32 cellular contexts compared by ENCODE assay signal in the genomic region with DNA sequence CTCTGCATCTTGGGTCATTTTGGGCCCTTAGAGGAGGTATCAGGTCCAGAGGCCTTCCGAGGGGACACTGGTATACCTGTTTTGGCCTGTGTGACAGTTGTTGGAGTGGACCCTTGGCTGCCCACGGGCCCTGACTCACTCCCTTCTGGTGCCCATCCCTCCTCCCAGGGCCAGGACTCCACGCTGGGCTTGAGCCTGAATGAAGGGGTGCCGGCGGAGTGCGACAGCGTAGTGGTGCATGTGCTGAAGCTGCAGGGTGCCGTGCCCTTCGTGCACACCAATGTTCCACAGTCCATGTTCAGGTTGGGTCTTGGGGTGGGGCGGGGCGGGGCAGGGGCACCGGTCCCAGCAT.
"Had no signal": no experiment of that assay in that cellular context is flagged by ENCODE, and none has a peak within 500 bp of the region (broad histone marks: within the 10 kb centered on the region; RNA-seq: fewer than 3 reads in every experiment).

No MANE protein-coding gene starts in this region.

- H3K27me3 Mint-ChIP-seq: activated CD8-positive, alpha-beta memory T cell treated with anti-CD3 and anti-CD28 coated beads, Interleukin-2, amount 10 ng/mL, durations not matched to agents 7 days and 5 days; activated naive CD8-positive, alpha-beta T cell treated with anti-CD3 and anti-CD28 coated beads for 36 hours; central memory CD8-positive, alpha-beta T cell had no signal

- H3K4me3 ChIP-seq: ascending aorta, cardiac muscle cell, PC-9 had no signal

- H3K4me3 Mint-ChIP-seq: activated CD4-positive, alpha-beta memory T cell treated with anti-CD3 and anti-CD28 coated beads, Interleukin-2, amount 10 ng/mL, durations not matched to agents 7 days and 5 days; activated CD8-positive, alpha-beta memory T cell treated with anti-CD3 and anti-CD28 coated beads, Interleukin-2, amount 10 ng/mL, durations not matched to agents 7 days and 5 days; activated naive CD8-positive, alpha-beta T cell treated with anti-CD3 and anti-CD28 coated beads for 36 hours; central memory CD8-positive, alpha-beta T cell had no signal

- ATAC-seq: activated CD8-positive, alpha-beta memory T cell treated with anti-CD3 and anti-CD28 coated beads, Interleukin-2, amount 10 ng/mL, durations not matched to agents 7 days and 5 days had no signal

- H3K4me2 ChIP-seq: PC-9 had no signal

- DNase-seq: activated CD4-positive, alpha-beta memory T cell treated with anti-CD3 and anti-CD28 coated beads, Interleukin-2, amount 10 ng/mL, durations not matched to agents 7 days and 5 days; activated CD4-positive, alpha-beta T cell treated with anti-CD3 and anti-CD28 coated beads for 1 hour; activated CD4-positive, alpha-beta T cell treated with anti-CD3 and anti-CD28 coated beads for 48 hours; activated CD4-positive, CD25-positive, alpha-beta regulatory T cell; activated CD8-positive, alpha-beta memory T cell treated with anti-CD3 and anti-CD28 coated beads for 24 hours; activated CD8-positive, alpha-beta memory T cell treated with anti-CD3 and anti-CD28 coated beads, Interleukin-2, amount 10 ng/mL, durations not matched to agents 7 days and 5 days; activated CD8-positive, alpha-beta memory T cell treated with anti-CD3 and anti-CD28 coated beads, Interleukin-2, amount 50 U/mL, for 48 hours; activated effector memory CD4-positive, alpha-beta T cell treated with Interleukin-2 at 50 U/mL for 16 hours; activated naive CD4-positive, alpha-beta T cell treated with anti-CD3 and anti-CD28 coated beads, Interleukin-2, amount 50 U/mL, for 16 hours; activated naive CD8-positive, alpha-beta T cell treated with anti-CD3 and anti-CD28 coated beads for 36 hours; activated T-cell treated with anti-CD3 and anti-CD28 coated beads, Interleukin-2, amount 50 U/mL, for 48 hours; amygdala; Karpas-422; KBM-7; NCI-H1048; NCI-H1105 treated with DMSO at 0.1 percent for 48 hours; NCI-H1436; NCI-H1694; NCI-H1930; NCI-H2081 treated with DMSO at 0.1 percent for 48 hours; NCI-H226; NCI-H446 treated with DMSO at 0.1 percent for 48 hours; NCI-H524; NK-92 treated with Interleukin-12 subunit alpha and Interleukin-12 subunit beta, amount 100 ng/mL, for 24 hours; PC-9; Right ventricle myocardium superior; SW 1271; T1000; WERI-Rb-1 had no signal

- H2AFZ ChIP-seq: PC-9 had no signal

- H3K27ac Mint-ChIP-seq: activated CD4-positive, alpha-beta memory T cell treated with anti-CD3 and anti-CD28 coated beads, Interleukin-2, amount 10 ng/mL, durations not matched to agents 7 days and 5 days; activated naive CD8-positive, alpha-beta T cell treated with anti-CD3 and anti-CD28 coated beads for 36 hours had no signal

- H3K9me3 Mint-ChIP-seq: activated CD4-positive, alpha-beta memory T cell treated with anti-CD3 and anti-CD28 coated beads, Interleukin-2, amount 10 ng/mL, durations not matched to agents 7 days and 5 days; activated naive CD8-positive, alpha-beta T cell treated with anti-CD3 and anti-CD28 coated beads for 36 hours; central memory CD8-positive, alpha-beta T cell had no signal

- H3K27me3 ChIP-seq: ascending aorta, cardiac muscle cell had no signal

- H3K9me3 ChIP-seq: ascending aorta had no signal

- H3K36me3 ChIP-seq: ascending aorta, cardiac muscle cell, WERI-Rb-1 had no signal

- H3K36me3 Mint-ChIP-seq: activated CD8-positive, alpha-beta memory T cell treated with anti-CD3 and anti-CD28 coated beads, Interleukin-2, amount 10 ng/mL, durations not matched to agents 7 days and 5 days; activated naive CD8-positive, alpha-beta T cell treated with anti-CD3 and anti-CD28 coated beads for 36 hours had no signal

- H3K27ac ChIP-seq: ascending aorta, cardiac muscle cell, PC-9 had no signal
